ENCODE assay signal across 8 cellular contexts in genomic region chr1:211133841-211134669, GRCh38. TPM values are rescaled to one million over a fixed set of nuclear protein-coding genes. Genes with fewer than 3 reads are reported as not detected.
DNase-seq lines count a peak whose midpoint lies in the region; ATAC-seq, FAIRE-seq and TF ChIP-seq lines count a peak whose summit lies in the region.

Gene KCNH1, minus strand, starts transcription at chr1:211134148. Its CDS starts 203 bp downstream, at chr1:211133945.

- H3K27me3 ChIP-seq in A673 (replicated peaks; ENCODE audit: insufficient read depth, low read depth, low read length, poor library complexity), result peaks cover 76% of the 10 kb centered on the region

- H3K36me3 ChIP-seq in A673 (ENCODE audit: insufficient read depth, low read length, poor library complexity, severe bottlenecking) (no peaks in the 10 kb centered on the region), kidney (ENCODE audit: control insufficient read depth in 1 of 2, insufficient read depth in 2 of 2, low read length in 2 of 2) (no peaks in the 10 kb centered on the region)

- FAIRE-seq in kidney (lab: Jason Lieb, UNC), result no peak

- H3K4me1 ChIP-seq in A673 (ENCODE audit: insufficient read depth, low read length, poor library complexity, severe bottlenecking) (peaks cover 9% of the 10 kb centered on the region), kidney (ENCODE audit: control insufficient read depth in 1 of 2, insufficient read depth in 1 of 2, low read depth in 1 of 2, low read length in 2 of 2) (peaks cover 0 to 5% of the 10 kb centered on the region in 2 donors)

- H3K27ac ChIP-seq in A673 (ENCODE audit: low read depth, low read length, poor library complexity, severe bottlenecking) (no peak within 1 kb of the TSS), caudate nucleus (ENCODE audit: low read depth, low read length) (peak within 1 kb of the TSS; percentile 55), kidney (ENCODE audit: low read depth in 2 of 2, low read length in 2 of 2) (no peak within 1 kb of the TSS)

- intact Hi-C loops in A673 (cut with micrococcal nuclease; ENCODE audit: unreplicated experiment), result loop anchor here (1.0 to 10.0 kb wide), 4 partner anchors 521 to 727 kb away; no protein-coding TSS in a partner anchor
- intact Hi-C loops in kidney (cut with DNase I), result loop anchor here (5.0 kb wide), 1 partner anchor 727 kb away; no protein-coding TSS in a partner anchor

- H3K4me3 ChIP-seq in A673 (ENCODE audit: low read depth, low read length, poor library complexity, severe bottlenecking) (peak within 1 kb of the TSS; percentile 28), kidney (ENCODE audit: low read length in 2 of 2) (peak within 1 kb of the TSS in 1 of 2 donors; percentile 42)

- ATAC-seq in GM18519 (IDR thresholded peaks at IDR 0.05; ENCODE audit: low FRiP score, unreplicated experiment) (peak; percentile 96), HG03064 (IDR thresholded peaks at IDR 0.05; ENCODE audit: low read depth, unreplicated experiment) (peak; percentile 92)

- DNase-seq in A673 (ENCODE audit: low spot score) (peak; percentile 91), NCI-H2107 treated with DMSO at 0.1 percent for 48 hours (lab: John Stamatoyannopoulos, UW; ENCODE audit: unreplicated experiment) (peak; percentile 70), caudate nucleus (lab: John Stamatoyannopoulos, UW) (peak; percentile 12 to 96 (median 86)), kidney (peak; percentile 91)
- DNase-seq in activated CD4-positive, CD25-positive, alpha-beta regulatory T cell (lab: John Stamatoyannopoulos, UW), result peak; percentile 19 to 36 (median 29)
- DNase-seq in stimulated activated CD4-positive, alpha-beta T cell treated with anti-CD3 and anti-CD28 coated beads, Interleukin-15, amount 100 ng/mL, for 24 hours, result peak; percentile 88

- TF ChIP-seq CTCF in A673 (conservative IDR thresholded peaks at IDR 0.05; ENCODE audit: low read depth, low read length), result peak; percentile 85
- peak; percentile 83 for TF ChIP-seq CTCF in kidney (IDR thresholded peaks at IDR 0.05; ENCODE audit: borderline replicate concordance, extremely low read depth, insufficient read depth)

- no TSS peak for BruUV-seq in A673 (replicated peaks; lab: Mats Ljungman, UMichigan)

- POLR2A ChIA-PET in A673 (lab: Charles Lee; ENCODE audit: low non-redundant PET), result no interaction called here

- CTCF ChIA-PET in A673 (lab: Charles Lee), result interaction anchor here (0.6 to 3.3 kb wide), 10 partner anchors 504 to 730 kb away, joined by 3 to 65 read pairs (median 4); no protein-coding TSS in a partner anchor

- H3K9ac ChIP-seq in kidney (ENCODE audit: low read length in 2 of 2), result no peak within 1 kb of the TSS

- H3K9me3 ChIP-seq in A673 (ENCODE audit: low read depth, low read length, poor library complexity, severe bottlenecking), result no peaks in the 10 kb centered on the region
- H3K9me3 ChIP-seq in kidney (ENCODE audit: control insufficient read depth in 1 of 2, low read length in 2 of 2), result no peaks in the 10 kb centered on the region

RNA-seq across cellular contexts. Expression of gene KCNH1, which starts in this region (rescaled TPM):
- not detected in 2 replicates for total RNA-seq in A673 (2021)
- 0.54 TPM for total RNA-seq in kidney
- polyA plus RNA-seq in kidney (ENCODE audit: insufficient read depth, low read depth, low replicate concordance), result not detected

Comparison
In these comparisons a context has a peak if more than half of its experiments do, and no peak if none do; other contexts are left out.
1. Peak in DNase-seq and H3K4me3 ChIP-seq in A673; RNA of the gene not detected or under 1 TPM.
2. Peak in DNase-seq in kidney; RNA of the gene not detected or under 1 TPM.
3. DNase-seq: peak in every context shown above with its lines; median percentile 91 in A673; 91 in kidney; 88 in stimulated activated CD4-positive, alpha-beta T cell treated with anti-CD3 and anti-CD28 coated beads, Interleukin-15, amount 100 ng/mL, for 24 hours; 86 in caudate nucleus; 70 in NCI-H2107 treated with DMSO at 0.1 percent for 48 hours; 29 in activated CD4-positive, CD25-positive, alpha-beta regulatory T cell.